Comparison of ENCODE assay signal across 24 cellular contexts in genomic region chr1:191857600-191857999, GRCh38.
DNase-seq lines count a peak whose midpoint lies in the region; FAIRE-seq lines count a peak whose summit lies in the region.
"Had no signal": no experiment of that assay in that cellular context is flagged by ENCODE, and none has a peak within 500 bp of the region (broad histone marks: within the 10 kb centered on the region; RNA-seq: fewer than 3 reads in every experiment).

No MANE protein-coding gene starts in this region.

- peak; percentile 15 for FAIRE-seq in TTC549 (lab: Jason Lieb, UNC)
- FAIRE-seq: A204.1, GM12891, GM19239 had no signal

- H3K36me3 Mint-ChIP-seq in immature natural killer cell = no peaks in the 10 kb centered on the region
- H3K36me3 Mint-ChIP-seq: CD14-positive monocyte; CD4-positive, alpha-beta memory T cell; CD4-positive, CD25-positive, alpha-beta regulatory T cell had no signal

- H3K4me1 Mint-ChIP-seq in immature natural killer cell = no peaks in the 10 kb centered on the region
- H3K4me1 Mint-ChIP-seq: CD14-positive monocyte; CD4-positive, alpha-beta memory T cell; CD4-positive, CD25-positive, alpha-beta regulatory T cell; CD8-positive, alpha-beta memory T cell had no signal

- H3K27ac Mint-ChIP-seq in immature natural killer cell = no peak overlapping the region
- H3K27ac Mint-ChIP-seq: CD14-positive monocyte; CD4-positive, alpha-beta memory T cell; CD4-positive, CD25-positive, alpha-beta regulatory T cell; CD8-positive, alpha-beta memory T cell had no signal

- no peak overlapping the region for H3K4me3 Mint-ChIP-seq in immature natural killer cell
- H3K4me3 Mint-ChIP-seq: CD14-positive monocyte; CD4-positive, alpha-beta memory T cell; CD4-positive, CD25-positive, alpha-beta regulatory T cell; CD8-positive, alpha-beta memory T cell had no signal

- peaks cover 0 to 6% (median 0%) of the 10 kb centered on the region in 3 donors for H3K27me3 Mint-ChIP-seq in immature natural killer cell (ENCODE audit: low read depth in 3 of 3)
- H3K27me3 Mint-ChIP-seq: CD4-positive, alpha-beta memory T cell; CD4-positive, CD25-positive, alpha-beta regulatory T cell; CD8-positive, alpha-beta memory T cell had no signal

- DNase-seq in ELR (ENCODE audit: low read depth) (peak; percentile 39), HS-5 (ENCODE audit: low read depth) (peak; percentile 32), immature natural killer cell (no peak), dedifferentiated amniotic fluid mesenchymal stem cell (ENCODE audit: extremely low spot score) (no peak), GM03348 (ENCODE audit: low spot score) (no peak)
- DNase-seq: 8988T; ACHN; BE2C; C1 segment of cervical spinal cord; CD4-positive, alpha-beta memory T cell; CD4-positive, CD25-positive, alpha-beta regulatory T cell; CD8-positive, alpha-beta memory T cell; COR-L47; DMS 273 treated with DMSO at 0.1 percent for 48 hours; DMS153; DMS53; DMS79; DND-41; GDM1 had no signal

- H3K9me3 Mint-ChIP-seq in immature natural killer cell = peaks cover 2 to 42% (median 23%) of the 10 kb centered on the region in 6 donors

Comparison
In these comparisons a context has a peak if more than half of its experiments do, and no peak if none do; other contexts are left out.
1. DNase-seq: peak in ELR (single experiment) and HS-5 (single experiment); none in immature natural killer cell (0 of 3), dedifferentiated amniotic fluid mesenchymal stem cell (single experiment) and GM03348 (single experiment).